ENCODE assay signal across 8 cellular contexts in the genomic region with DNA sequence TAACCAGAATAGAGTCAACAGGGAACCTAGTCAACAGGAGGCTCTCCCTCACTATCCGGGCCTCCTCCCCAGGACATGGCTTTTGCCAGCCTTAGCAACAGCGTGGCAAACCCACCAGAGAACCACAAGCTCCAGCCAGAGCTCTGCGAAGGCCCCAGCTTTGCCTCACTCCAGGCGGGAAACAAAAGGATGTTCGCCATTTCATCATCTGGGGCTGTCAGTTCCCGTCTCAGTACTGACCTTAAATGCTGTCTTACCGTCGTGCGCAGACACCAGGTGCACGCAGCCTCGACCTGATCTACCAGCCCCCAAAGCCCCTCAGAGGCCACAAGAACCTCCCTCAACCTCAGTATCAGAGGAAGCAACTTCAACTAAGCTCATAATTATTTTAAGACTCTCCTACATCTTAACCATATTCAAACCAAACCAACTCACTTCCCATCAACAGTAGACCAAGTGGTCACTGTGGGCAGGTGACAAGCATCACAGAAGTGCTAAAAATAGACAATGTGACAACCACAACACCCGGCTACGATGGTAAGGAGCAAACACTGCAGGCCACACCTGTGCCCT.
DNase-seq lines count a peak whose midpoint lies in the region; ATAC-seq and TF ChIP-seq lines count a peak whose summit lies in the region.

No MANE protein-coding gene starts in this region.

- H3K27me3 ChIP-seq in upper lobe of left lung: no peaks in the 10 kb centered on the region

- ATAC-seq in HG03064 (IDR thresholded peaks at IDR 0.05; ENCODE audit: low read depth, unreplicated experiment): peak; percentile 66
- ATAC-seq in upper lobe of left lung (ENCODE audit: low FRiP score in 2 of 2): no peak

- H3K9me3 ChIP-seq in upper lobe of left lung: no peaks in the 10 kb centered on the region

- peak; percentile 44 for DNase-seq in stimulated activated CD4-positive, alpha-beta T cell treated with anti-CD3 and anti-CD28 coated beads, Interleukin-1b, Interleukin-23, amount 100 ng/mL, for 48 hours
- DNase-seq in stimulated activated CD4-positive, alpha-beta T cell treated with anti-CD3 and anti-CD28 coated beads, Interleukin-12 subunit alpha, Interleukin-12 subunit beta, amount 100 ng/mL, for 4 hours: no peak
- peak; percentile 71 to 73 for DNase-seq in activated T-cell treated with anti-CD3 and anti-CD28 coated beads, Interleukin-2, amount 50 U/mL, for 48 hours
- DNase-seq in upper lobe of left lung (no peak), SK-N-DZ (ENCODE audit: low spot score) (no peak), C1 segment of cervical spinal cord (lab: John Stamatoyannopoulos, UW) (no peak)

- H3K27ac ChIP-seq in temporal lobe (ENCODE audit: low read depth, low read length) (peak overlapping the region; percentile 92), upper lobe of left lung (peak overlapping the region in 1 of 4 donors; percentile 0)

- TF ChIP-seq POLR2A in upper lobe of left lung (IDR thresholded peaks at IDR 0.05): no peak

- H3K4me3 ChIP-seq in upper lobe of left lung: no peak overlapping the region

- no peak for TF ChIP-seq CTCF in upper lobe of left lung (IDR thresholded peaks at IDR 0.05)

- WGBS in upper lobe of left lung, 2 donors: 63 to 69% methylated on average over 13 of the region's 13 CpGs

- H3K36me3 ChIP-seq in upper lobe of left lung: no peaks in the 10 kb centered on the region

- H3K4me1 ChIP-seq in upper lobe of left lung: peaks cover 4 to 18% (median 8%) of the 10 kb centered on the region in 4 donors

- no peak for TF ChIP-seq EP300 in upper lobe of left lung (IDR thresholded peaks at IDR 0.05)

Comparison
In these comparisons a context has a peak if more than half of its experiments do, and no peak if none do; other contexts are left out.
1. DNase-seq: peak in stimulated activated CD4-positive, alpha-beta T cell treated with anti-CD3 and anti-CD28 coated beads, Interleukin-1b, Interleukin-23, amount 100 ng/mL, for 48 hours (single experiment) and activated T-cell treated with anti-CD3 and anti-CD28 coated beads, Interleukin-2, amount 50 U/mL, for 48 hours (2 of 2); none in stimulated activated CD4-positive, alpha-beta T cell treated with anti-CD3 and anti-CD28 coated beads, Interleukin-12 subunit alpha, Interleukin-12 subunit beta, amount 100 ng/mL, for 4 hours (single experiment), upper lobe of left lung (0 of 2), SK-N-DZ (single experiment) and C1 segment of cervical spinal cord (0 of 14).